11 cellular contexts compared by ENCODE assay signal in genomic region chr7:156948361-156948760, GRCh38. TPM values are rescaled to one million over a fixed set of nuclear protein-coding genes. Genes with fewer than 3 reads are reported as not detected.
A peak's percentile ranks its signal among the peaks of the same experiment; 100 is the strongest.
DNase-seq lines count a peak whose midpoint lies in the region; ATAC-seq and TF ChIP-seq lines count a peak whose summit lies in the region.
"Had no signal": no experiment of that assay in that cellular context is flagged by ENCODE, and none has a peak within 500 bp of the region (broad histone marks: within the 10 kb centered on the region; RNA-seq: fewer than 3 reads in every experiment).

No MANE protein-coding gene starts in this region.

- no peak overlapping the region for H4K91ac ChIP-seq in neuronal stem cell (ENCODE audit: low read depth, low read length, poor library complexity)

- no peak for TF ChIP-seq CTCF in mucosa of descending colon (IDR thresholded peaks at IDR 0.05)
- no peak for TF ChIP-seq CTCF in GM10266 (IDR thresholded peaks at IDR 0.05; ENCODE audit: control insufficient read depth, insufficient read depth, low read depth, missing control alignments)

- H2BK15ac ChIP-seq in neuronal stem cell (ENCODE audit: low read length): no peak overlapping the region

- no peak overlapping the region for H3K14ac ChIP-seq in neuronal stem cell (ENCODE audit: low read length)

- H3K4me3 Mint-ChIP-seq in central memory CD8-positive, alpha-beta T cell: peak overlapping the region; percentile 91

- H3K36me3 Mint-ChIP-seq in central memory CD8-positive, alpha-beta T cell (ENCODE audit: insufficient read depth): peaks cover 11% of the 10 kb centered on the region

- ATAC-seq in central memory CD8-positive, alpha-beta T cell (replicated peaks; ENCODE audit: extremely low read depth, poor library complexity, severe bottlenecking): no peak
- no peak for ATAC-seq in mucosa of descending colon
- no peak for ATAC-seq in HG03571 (IDR thresholded peaks at IDR 0.05; ENCODE audit: unreplicated experiment)
- ATAC-seq: gastrocnemius medialis had no signal

- H3K79me1 ChIP-seq in neuronal stem cell (ENCODE audit: low read depth, low read length): no peaks in the 10 kb centered on the region

- peaks cover 0 to 7% (median 0%) of the 10 kb centered on the region in 11 experiments; a peak in 3 of 22 replicates for H3K9me3 ChIP-seq in BLaER1 treated with 17β-estradiol and CSF1 and Interleukin-3, amounts not matched to agents 10 nM and 100 nM (replicated peaks in 1 of 11)
- H3K9me3 ChIP-seq in HUES6 (ENCODE audit: control insufficient read depth, insufficient read depth, low read depth, low read length) (no peaks in the 10 kb centered on the region), neuronal stem cell (replicated peaks in 1 of 2; ENCODE audit: control insufficient read depth in 2 of 2, insufficient read depth in 1 of 2, low read depth in 1 of 2, low read length in 2 of 2) (no peaks in the 10 kb centered on the region), mucosa of descending colon (no peaks in the 10 kb centered on the region)
- H3K9me3 ChIP-seq: adrenal gland, gastrocnemius medialis had no signal

- H3K4me3 ChIP-seq in BLaER1 treated with 17β-estradiol and CSF1 and Interleukin-3, amounts not matched to agents 10 nM and 100 nM: peak overlapping the region; percentile 79 to 100 (median 94)
- peak overlapping the region; percentile 90 for H3K4me3 ChIP-seq in HUES6 (ENCODE audit: low read depth, low read length)
- H3K4me3 ChIP-seq in neuronal stem cell (ENCODE audit: low read length in 2 of 2): no peak overlapping the region
- H3K4me3 ChIP-seq in mucosa of descending colon: no peak overlapping the region

- H3K4me2 ChIP-seq in BLaER1 treated with 17β-estradiol and CSF1 and Interleukin-3, amounts not matched to agents 10 nM and 100 nM: peak overlapping the region; percentile 74 to 98 (median 93)
- no peak overlapping the region for H3K4me2 ChIP-seq in neuronal stem cell (ENCODE audit: insufficient read depth, low read length, poor library complexity, severe bottlenecking)

- no peak overlapping the region for H3K18ac ChIP-seq in neuronal stem cell (ENCODE audit: low read length)

- H2BK12ac ChIP-seq in neuronal stem cell (ENCODE audit: low read length): no peak overlapping the region

- H3K27me3 Mint-ChIP-seq in central memory CD8-positive, alpha-beta T cell: peaks cover 22% of the 10 kb centered on the region

- peaks cover 12 to 16% (median 15%) of the 10 kb centered on the region in 11 experiments for H3K36me3 ChIP-seq in BLaER1 treated with 17β-estradiol and CSF1 and Interleukin-3, amounts not matched to agents 10 nM and 100 nM
- H3K36me3 ChIP-seq in HUES6 (ENCODE audit: control insufficient read depth, insufficient read depth, low read length) (peaks cover 14% of the 10 kb centered on the region), neuronal stem cell (replicated peaks in 1 of 2; ENCODE audit: control insufficient read depth in 2 of 2, insufficient read depth in 2 of 2, low read length in 2 of 2) (peaks cover 7 to 17% of the 10 kb centered on the region in 2 donors), mucosa of descending colon (ENCODE audit: low read depth) (no peaks in the 10 kb centered on the region)

- no peak for DNase-seq in central memory CD8-positive, alpha-beta T cell (ENCODE audit: low spot score in 2 of 2)
- DNase-seq in neuronal stem cell (ENCODE audit: low spot score): no peak
- DNase-seq in mucosa of descending colon: no peak
- DNase-seq in SK-N-DZ (ENCODE audit: low spot score): no peak
- no peak for DNase-seq in GM10266 (ENCODE audit: extremely low spot score)
- DNase-seq: adrenal gland, NCI-H1105 had no signal

- peak overlapping the region; percentile 32 for H2AK5ac ChIP-seq in neuronal stem cell (ENCODE audit: low read depth, low read length)

- H2BK5ac ChIP-seq in neuronal stem cell (ENCODE audit: low read length): no peak overlapping the region

- no CpG with 5 or more reads among the region's 12 CpGs for WGBS in neuronal stem cell (ENCODE audit: extremely low coverage in 2 of 2, insufficient read length in 2 of 2, insufficient replicate concordance in 1 of 2), 2 donors

- H2AFZ ChIP-seq in neuronal stem cell (ENCODE audit: low read length): no peak overlapping the region

- no peak overlapping the region for H4K8ac ChIP-seq in neuronal stem cell (ENCODE audit: low read depth, low read length)

- no peak overlapping the region for H3K27ac Mint-ChIP-seq in central memory CD8-positive, alpha-beta T cell (ENCODE audit: low read depth)

- peaks cover 18 to 43% (median 37%) of the 10 kb centered on the region in 11 experiments; a peak in 20 of 22 replicates for H4K20me1 ChIP-seq in BLaER1 treated with 17β-estradiol and CSF1 and Interleukin-3, amounts not matched to agents 10 nM and 100 nM

- H3K23ac ChIP-seq in neuronal stem cell (ENCODE audit: low read depth, low read length, poor library complexity): no peak overlapping the region

- no peaks in the 10 kb centered on the region for H3K9me3 Mint-ChIP-seq in central memory CD8-positive, alpha-beta T cell

- intact Hi-C loops in mucosa of descending colon (cut with DNase I, micrococcal nuclease): no loop called here

- peaks cover 14% of the 10 kb centered on the region for H3K4me1 Mint-ChIP-seq in central memory CD8-positive, alpha-beta T cell

- peak overlapping the region; percentile 83 to 96 (median 92); a peak in 20 of 22 replicates for H3K9ac ChIP-seq in BLaER1 treated with 17β-estradiol and CSF1 and Interleukin-3, amounts not matched to agents 10 nM and 100 nM
- H3K9ac ChIP-seq in HUES6 (ENCODE audit: low read length) (peak overlapping the region; percentile 98), neuronal stem cell (ENCODE audit: low read depth, low read length, poor library complexity) (no peak overlapping the region)

- H3K27me3 ChIP-seq in BLaER1 treated with 17β-estradiol and CSF1 and Interleukin-3, amounts not matched to agents 10 nM and 100 nM: peaks cover 15 to 42% (median 31%) of the 10 kb centered on the region in 11 experiments
- peaks cover 19% of the 10 kb centered on the region for H3K27me3 ChIP-seq in HUES6 (ENCODE audit: control insufficient read depth, insufficient read depth, low read length)
- H3K27me3 ChIP-seq in neuronal stem cell (ENCODE audit: control insufficient read depth in 3 of 3, insufficient read depth in 3 of 3, low read depth in 1 of 3, low read length in 3 of 3): peaks cover 0 to 24% (median 2%) of the 10 kb centered on the region in 3 experiments
- H3K27me3 ChIP-seq: adrenal gland had no signal

- H3K27ac ChIP-seq in BLaER1 treated with 17β-estradiol and CSF1 and Interleukin-3, amounts not matched to agents 10 nM and 100 nM: peak overlapping the region in 9 of 11 experiments; percentile 65 to 92 (median 88); a peak in 14 of 22 replicates
- H3K27ac ChIP-seq in HUES6 (ENCODE audit: low read depth, low read length): peak overlapping the region; percentile 75; the same call in 1 of the 2 replicates
- H3K27ac ChIP-seq in neuronal stem cell (replicated peaks; ENCODE audit: low read length): no peak overlapping the region
- H3K27ac ChIP-seq: gastrocnemius medialis had no signal

- no peak overlapping the region for H3K4ac ChIP-seq in neuronal stem cell (ENCODE audit: low read length)

- H2BK120ac ChIP-seq in neuronal stem cell (ENCODE audit: low read depth, low read length): no peak overlapping the region

- peaks cover 23 to 31% (median 29%) of the 10 kb centered on the region in 10 experiments for H3K4me1 ChIP-seq in BLaER1 treated with 17β-estradiol and CSF1 and Interleukin-3, amounts not matched to agents 10 nM and 100 nM
- H3K4me1 ChIP-seq in HUES6 (ENCODE audit: control insufficient read depth, insufficient read depth, low read length) (peaks cover 17% of the 10 kb centered on the region), neuronal stem cell (ENCODE audit: control insufficient read depth in 2 of 2, insufficient read depth in 1 of 2, low read depth in 1 of 2, low read length in 2 of 2) (peaks cover 10 to 14% of the 10 kb centered on the region in 2 donors), mucosa of descending colon (ENCODE audit: low read depth) (peaks cover 20% of the 10 kb centered on the region)

RNA-seq across cellular contexts. Expression of gene NOM1, which starts 1.2 kb away (rescaled TPM):
- polyA plus RNA-seq in neuronal stem cell (2013, experiment 1 of 2): 7.5 TPM
- polyA plus RNA-seq in neuronal stem cell (2013, experiment 2 of 2): 7.7 TPM
- 10 to 100 TPM; 13.9 to 20.9 (median 15.9) TPM for total RNA-seq in mucosa of descending colon
- 10.6 and 12.6 TPM in 2 replicates for polyA plus RNA-seq in SK-N-DZ (2014; cell fraction: cytosol; rRNA removed)
- polyA plus RNA-seq in SK-N-DZ (2014; cell fraction: nucleus; rRNA removed): 14.4 and 44.8 TPM in 2 replicates

RNA-seq across cellular contexts. Expression of gene LMBR1, which starts 55.4 kb away (rescaled TPM):
- polyA plus RNA-seq in neuronal stem cell (2013, experiment 1 of 2): 28.8 TPM
- polyA plus RNA-seq in neuronal stem cell (2013, experiment 2 of 2): 29.0 TPM
- 10 to 100 TPM; 40.5 to 56.3 (median 44.9) TPM for total RNA-seq in mucosa of descending colon
- polyA plus RNA-seq in SK-N-DZ (2014; cell fraction: cytosol; rRNA removed): 21.9 and 24.9 TPM in 2 replicates
- 51.7 and 56.1 TPM in 2 replicates for polyA plus RNA-seq in SK-N-DZ (2014; cell fraction: nucleus; rRNA removed)

Comparison
In these comparisons a context has a peak if more than half of its experiments do, and no peak if none do; other contexts are left out.
1. H3K4me3 ChIP-seq: peak in BLaER1 treated with 17β-estradiol and CSF1 and Interleukin-3, amounts not matched to agents 10 nM and 100 nM (10 of 10) and HUES6 (single experiment); none in neuronal stem cell (0 of 2) and mucosa of descending colon (single experiment).